In the genomic region with DNA sequence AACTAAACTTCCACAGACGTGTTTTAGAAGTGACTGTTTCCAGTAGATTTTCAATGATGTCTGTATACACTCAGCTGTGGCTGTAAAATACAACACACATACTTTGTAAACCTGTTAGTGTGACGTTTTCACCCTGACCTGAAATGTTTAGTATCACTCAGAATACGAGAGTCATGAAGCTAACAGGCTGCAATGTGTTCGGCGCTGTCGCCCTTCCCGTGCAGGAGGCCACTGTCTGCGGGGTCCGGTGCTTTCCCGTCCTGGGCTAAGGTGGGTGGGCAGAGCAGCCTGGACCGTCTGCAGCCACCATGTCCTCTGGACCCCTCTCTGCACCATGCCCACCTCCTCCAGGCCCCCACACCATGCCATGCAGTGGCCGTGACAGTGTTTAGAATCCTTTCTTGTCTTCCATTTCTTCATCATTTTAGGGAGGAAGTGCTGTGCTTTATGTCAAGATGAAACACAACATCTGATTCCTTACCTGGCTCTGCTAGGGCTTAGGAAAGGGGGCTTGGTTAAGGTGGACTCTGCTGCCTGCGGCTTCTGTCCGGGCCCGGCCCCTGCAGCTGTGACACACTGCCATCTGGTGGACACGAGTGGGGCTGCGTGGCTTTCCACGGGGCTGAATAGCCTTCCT, we compare ENCODE assay signal across 9 cellular contexts. TPM values are rescaled to one million over a fixed set of nuclear protein-coding genes. Genes with fewer than 3 reads are reported as not detected.
DNase-seq lines count a peak whose midpoint lies in the region; ATAC-seq and TF ChIP-seq lines count a peak whose summit lies in the region.
"Had no signal": no experiment of that assay in that cellular context is flagged by ENCODE, and none has a peak within 500 bp of the region (broad histone marks: within the 10 kb centered on the region; RNA-seq: fewer than 3 reads in every experiment).

No MANE protein-coding gene starts in this region.

- no peak overlapping the region for H3K9ac ChIP-seq in KMS-11
- H3K9ac ChIP-seq: BLaER1 treated with 17β-estradiol and CSF1 and Interleukin-3, amounts not matched to agents 10 nM and 100 nM had no signal

- H3K4me3 ChIP-seq in KMS-11 (IDR thresholded peaks at IDR 0.05; ENCODE audit: insufficient read depth, low read depth, low read length) (no peak overlapping the region), right atrium auricular region (no peak overlapping the region), gastrocnemius medialis (no peak overlapping the region)
- H3K4me3 ChIP-seq: BLaER1 treated with 17β-estradiol and CSF1 and Interleukin-3, amounts not matched to agents 10 nM and 100 nM had no signal

- H2AFZ ChIP-seq in KMS-11 (ENCODE audit: low read depth) = no peak overlapping the region

- no peak overlapping the region for H3K4me2 ChIP-seq in KMS-11

- in situ Hi-C loops in gastrocnemius medialis (cut with MboI; ENCODE audit: low sequenced_read_pairs in 4 of 4) = loop anchor here (5.0 to 10.0 kb wide), 7 partner anchors 60 to 230 kb away; partner anchors contain the start of gene RAB17 (in 1 of the 4)

- DNase-seq in NCI-H1436 (lab: John Stamatoyannopoulos, UW) (peak; percentile 31), NCI-H1436 treated with DMSO at 0.1 percent for 48 hours (lab: John Stamatoyannopoulos, UW) (no peak), T1000 (lab: John Stamatoyannopoulos, UW) (peak; percentile 57), amniotic stem cell (lab: John Stamatoyannopoulos, UW) (peak; percentile 18), right atrium auricular region (ENCODE audit: low spot score) (peak; percentile 90), gastrocnemius medialis (peak; percentile 46 to 66)

- H3K79me2 ChIP-seq in KMS-11 (ENCODE audit: insufficient read depth, low read depth) = no peaks in the 10 kb centered on the region; the same call in 1 of the 2 replicates

- peak; percentile 93 for TF ChIP-seq CTCF in KMS-11 (conservative IDR thresholded peaks at IDR 0.05; ENCODE audit: low read depth, low read length)
- TF ChIP-seq CTCF in right atrium auricular region (IDR thresholded peaks at IDR 0.05) = peak; percentile 87 to 99
- peak; percentile 96 to 100 (median 97) for TF ChIP-seq CTCF in gastrocnemius medialis (IDR thresholded peaks at IDR 0.05 in 4 of 5, conservative IDR thresholded peaks at IDR 0.05 in 1 of 5)

- H3K4me1 ChIP-seq in KMS-11 (ENCODE audit: low read depth, poor library complexity, severe bottlenecking) (peaks cover 16% of the 10 kb centered on the region), right atrium auricular region (peaks cover 0 to 40% of the 10 kb centered on the region in 2 donors), gastrocnemius medialis (peaks cover 51% of the 10 kb centered on the region in 2 donors)

- H4K20me1 ChIP-seq in KMS-11 (ENCODE audit: insufficient read depth) = no peaks in the 10 kb centered on the region

- no peaks in the 10 kb centered on the region; the same call in 1 of the 2 replicates for H3K36me3 ChIP-seq in KMS-11 (ENCODE audit: insufficient read depth)
- H3K36me3 ChIP-seq in right atrium auricular region = peaks cover 29% of the 10 kb centered on the region
- H3K36me3 ChIP-seq in gastrocnemius medialis = peaks cover 0 to 30% of the 10 kb centered on the region in 2 donors

- no peak overlapping the region for H3K27ac ChIP-seq in KMS-11
- peak overlapping the region; percentile 10 to 31 for H3K27ac ChIP-seq in right atrium auricular region
- H3K27ac ChIP-seq in gastrocnemius medialis = peak overlapping the region; percentile 56 to 80 (median 66)

- no peaks in the 10 kb centered on the region for H3K27me3 ChIP-seq in KMS-11 (ENCODE audit: insufficient read depth, low read depth)
- H3K27me3 ChIP-seq in right atrium auricular region = no peaks in the 10 kb centered on the region
- H3K27me3 ChIP-seq in gastrocnemius medialis = no peaks in the 10 kb centered on the region
- H3K27me3 ChIP-seq: BLaER1 treated with 17β-estradiol and CSF1 and Interleukin-3, amounts not matched to agents 10 nM and 100 nM had no signal

- H3K9me3 ChIP-seq in right atrium auricular region (no peaks in the 10 kb centered on the region), gastrocnemius medialis (no peaks in the 10 kb centered on the region)

- ATAC-seq in gastrocnemius medialis (peak; percentile 55 to 75), HG02623 (IDR thresholded peaks at IDR 0.05; ENCODE audit: unreplicated experiment) (no peak)

- intact Hi-C loops in gastrocnemius medialis (cut with DNase I; ENCODE audit: low total_unique reads) = loop anchor here (1.0 to 2.0 kb wide), 4 partner anchors 71 to 232 kb away; no protein-coding TSS in a partner anchor

- TF ChIP-seq POLR2A in gastrocnemius medialis (IDR thresholded peaks at IDR 0.05) = no peak

RNA-seq across cellular contexts. Expression of gene RBM44, which starts 53.8 kb away (rescaled TPM):
- total RNA-seq in right atrium auricular region (under 1 TPM; 0.30 to 0.55 TPM), gastrocnemius medialis (under 1 TPM; 0.07 to 0.51 (median 0.26) TPM)
